23 cellular contexts compared by ENCODE assay signal in genomic region chr12:1809606-1810140, GRCh38. TPM values are rescaled to one million over a fixed set of nuclear protein-coding genes. Genes with fewer than 3 reads are reported as not detected.
DNase-seq lines count a peak whose midpoint lies in the region; ATAC-seq and TF ChIP-seq lines count a peak whose summit lies in the region.
"Had no signal": no experiment of that assay in that cellular context is flagged by ENCODE, and none has a peak within 500 bp of the region (broad histone marks: within the 10 kb centered on the region; RNA-seq: fewer than 3 reads in every experiment).

No MANE protein-coding gene starts in this region.

- peaks cover 9% of the 10 kb centered on the region for H3K4me1 Mint-ChIP-seq in activated T-cell treated with anti-CD3 and anti-CD28 coated beads, Interleukin-2, amount 50 U/mL, for 72 hours (ENCODE audit: low read depth)
- peaks cover 2% of the 10 kb centered on the region for H3K4me1 Mint-ChIP-seq in glutamatergic neuron (ENCODE audit: low read depth, unreplicated experiment)

- WGBS in smooth muscle cell (ENCODE audit: low lambda C conversion rate): 87% methylated on average over 11 of the region's 11 CpGs

- H3K4me2 ChIP-seq in smooth muscle cell: no peak overlapping the region

- H3K9me3 ChIP-seq in RWPE2 (ENCODE audit: severe bottlenecking): no peaks in the 10 kb centered on the region
- H3K9me3 ChIP-seq in smooth muscle cell (replicated peaks; ENCODE audit: low read depth): no peaks in the 10 kb centered on the region
- H3K9me3 ChIP-seq in ascending aorta: no peaks in the 10 kb centered on the region
- H3K9me3 ChIP-seq: body of pancreas, gastroesophageal sphincter, sigmoid colon had no signal

- H3K27me3 ChIP-seq in RWPE2 (ENCODE audit: insufficient read depth, poor library complexity, severe bottlenecking) (peaks cover 5% of the 10 kb centered on the region), smooth muscle cell (ENCODE audit: low read depth) (no peaks in the 10 kb centered on the region), ascending aorta (no peaks in the 10 kb centered on the region)
- H3K27me3 ChIP-seq: body of pancreas, gastroesophageal sphincter, sigmoid colon had no signal

- TF ChIP-seq CTCF in RWPE2 (IDR thresholded peaks at IDR 0.05; ENCODE audit: poor library complexity, severe bottlenecking) (no peak), glutamatergic neuron (IDR thresholded peaks at IDR 0.05; ENCODE audit: partially characterized antibody, unreplicated experiment) (no peak), smooth muscle cell (IDR thresholded peaks at IDR 0.05; ENCODE audit: borderline replicate concordance, insufficient read depth, poor library complexity, severe bottlenecking) (no peak), ascending aorta (IDR thresholded peaks at IDR 0.05) (no peak)

- H3K4me3 Mint-ChIP-seq in activated T-cell treated with anti-CD3 and anti-CD28 coated beads, Interleukin-2, amount 50 U/mL, for 72 hours: no peak overlapping the region
- H3K4me3 Mint-ChIP-seq in glutamatergic neuron (ENCODE audit: unreplicated experiment): no peak overlapping the region
- H3K4me3 Mint-ChIP-seq: activated naive CD8-positive, alpha-beta T cell; HFFc6; naive B cell had no signal

- H3K27me3 Mint-ChIP-seq in activated T-cell treated with anti-CD3 and anti-CD28 coated beads, Interleukin-2, amount 50 U/mL, for 72 hours (ENCODE audit: low read depth): no peaks in the 10 kb centered on the region
- peaks cover 6% of the 10 kb centered on the region for H3K27me3 Mint-ChIP-seq in glutamatergic neuron (ENCODE audit: unreplicated experiment)
- H3K27me3 Mint-ChIP-seq: activated naive CD8-positive, alpha-beta T cell had no signal

- no peak overlapping the region for H3K9ac ChIP-seq in smooth muscle cell (ENCODE audit: low read depth)
- H3K9ac ChIP-seq: GM23248 had no signal

- no peaks in the 10 kb centered on the region for H3K36me3 Mint-ChIP-seq in activated T-cell treated with anti-CD3 and anti-CD28 coated beads, Interleukin-2, amount 50 U/mL, for 72 hours (ENCODE audit: insufficient read depth in 2 of 2)
- H3K36me3 Mint-ChIP-seq in glutamatergic neuron (ENCODE audit: unreplicated experiment): no peaks in the 10 kb centered on the region
- H3K36me3 Mint-ChIP-seq: activated naive CD8-positive, alpha-beta T cell; naive B cell had no signal

- no peak for DNase-seq in activated T-cell treated with anti-CD3 and anti-CD28 coated beads, Interleukin-2, amount 50 U/mL, for 72 hours
- DNase-seq in activated T-cell treated with anti-CD3 and anti-CD28 coated beads for 4 hours (no peak), RWPE2 (ENCODE audit: low spot score) (peak; percentile 71), glutamatergic neuron (peak; percentile 4), smooth muscle cell (lab: John Stamatoyannopoulos, UW; ENCODE audit: unreplicated experiment) (no peak), LoVo (ENCODE audit: low spot score) (no peak), ascending aorta (ENCODE audit: low spot score in 2 of 2) (no peak)
- DNase-seq: ACHN; activated CD4-positive, CD25-positive, alpha-beta regulatory T cell treated with anti-CD3 and anti-CD28 coated beads, Interleukin-2, amount 50 U/mL, for 72 hours; body of pancreas; GM23248; HFFc6; Kasumi-1; naive B cell; NCI-H1105 treated with DMSO at 0.1 percent for 48 hours; NCI-H524; sigmoid colon had no signal

- no peaks in the 10 kb centered on the region for H3K36me3 ChIP-seq in RWPE2 (ENCODE audit: low read depth)
- H3K36me3 ChIP-seq in smooth muscle cell (ENCODE audit: low read depth): no peaks in the 10 kb centered on the region
- no peaks in the 10 kb centered on the region for H3K36me3 ChIP-seq in ascending aorta
- H3K36me3 ChIP-seq: gastroesophageal sphincter, sigmoid colon had no signal

- intact Hi-C loops in ascending aorta (cut with DNase I): no loop called here

- no peak overlapping the region for H2AFZ ChIP-seq in smooth muscle cell (ENCODE audit: low read depth)
- H2AFZ ChIP-seq: GM23248 had no signal

- no peaks in the 10 kb centered on the region for H4K20me1 ChIP-seq in smooth muscle cell (ENCODE audit: low read depth)

- H3K79me2 ChIP-seq in smooth muscle cell (ENCODE audit: low read depth): no peaks in the 10 kb centered on the region

- H3K27ac ChIP-seq in RWPE2 (ENCODE audit: poor library complexity, severe bottlenecking) (no peak overlapping the region), smooth muscle cell (ENCODE audit: low read depth) (peak overlapping the region; percentile 14), ascending aorta (no peak overlapping the region)
- H3K27ac ChIP-seq: body of pancreas, C4-2B, gastroesophageal sphincter, GM23248 had no signal

- H3K9me3 Mint-ChIP-seq in activated T-cell treated with anti-CD3 and anti-CD28 coated beads, Interleukin-2, amount 50 U/mL, for 72 hours: no peaks in the 10 kb centered on the region
- peaks cover 4% of the 10 kb centered on the region for H3K9me3 Mint-ChIP-seq in glutamatergic neuron (ENCODE audit: unreplicated experiment)
- H3K9me3 Mint-ChIP-seq: HFFc6 had no signal

- H3F3A ChIP-seq in smooth muscle cell (ENCODE audit: low read depth): no peaks in the 10 kb centered on the region

- H3K4me3 ChIP-seq in RWPE2 (ENCODE audit: severe bottlenecking) (no peak overlapping the region), smooth muscle cell (no peak overlapping the region), ascending aorta (no peak overlapping the region)
- H3K4me3 ChIP-seq: body of pancreas, gastroesophageal sphincter, GM23248, sigmoid colon had no signal

- H3K27ac Mint-ChIP-seq in activated T-cell treated with anti-CD3 and anti-CD28 coated beads, Interleukin-2, amount 50 U/mL, for 72 hours: peak overlapping the region; percentile 55
- H3K27ac Mint-ChIP-seq in glutamatergic neuron (ENCODE audit: unreplicated experiment): no peak overlapping the region
- H3K27ac Mint-ChIP-seq: HFFc6 had no signal

- H3K4me1 ChIP-seq in RWPE2 (ENCODE audit: insufficient read depth, poor library complexity, severe bottlenecking): no peaks in the 10 kb centered on the region
- H3K4me1 ChIP-seq in smooth muscle cell (ENCODE audit: low read depth): peaks cover 3% of the 10 kb centered on the region
- peaks cover 0 to 6% of the 10 kb centered on the region in 2 donors for H3K4me1 ChIP-seq in ascending aorta
- H3K4me1 ChIP-seq: body of pancreas, gastroesophageal sphincter had no signal

- ATAC-seq in activated T-cell treated with anti-CD3 and anti-CD28 coated beads, Interleukin-2, amount 50 U/mL, for 72 hours (replicated peaks in 1 of 2): no peak
- ATAC-seq in RWPE2 (ENCODE audit: low read depth) (no peak), GM21390 (IDR thresholded peaks at IDR 0.05; ENCODE audit: unreplicated experiment) (no peak)
- ATAC-seq: body of pancreas, gastroesophageal sphincter had no signal

RNA-seq across cellular contexts. Expression of gene LRTM2, which starts 10.7 kb away (rescaled TPM):
- under 1 TPM in 1 of 2 donors, not detected in 1; 0.14 TPM for total RNA-seq in activated T-cell treated with anti-CD3 and anti-CD28 coated beads, Interleukin-2, amount 50 U/mL, for 72 hours
- total RNA-seq in glutamatergic neuron (ENCODE audit: unreplicated experiment) (14.6 TPM), smooth muscle cell (not detected in 2 replicates), ascending aorta (not detected)
- not detected in 2 replicates for polyA plus RNA-seq in smooth muscle cell
- total RNA-seq: body of pancreas, gastroesophageal sphincter, GM23248, HFFc6, mesenteric fat pad, posterior vena cava had no signal
- polyA plus RNA-seq: GM23248 had no signal

Comparison
In these comparisons a context has a peak if more than half of its experiments do, and no peak if none do; other contexts are left out.
1. DNase-seq: peak in RWPE2 (single experiment) and glutamatergic neuron (single experiment); none in activated T-cell treated with anti-CD3 and anti-CD28 coated beads, Interleukin-2, amount 50 U/mL, for 72 hours (0 of 2), activated T-cell treated with anti-CD3 and anti-CD28 coated beads for 4 hours (single experiment), smooth muscle cell (single experiment), LoVo (single experiment) and ascending aorta (0 of 2).
2. RNA of gene LRTM2, which starts 10.7 kb away (total RNA-seq): 14.6 TPM in glutamatergic neuron (single experiment); 0.14 TPM in activated T-cell treated with anti-CD3 and anti-CD28 coated beads, Interleukin-2, amount 50 U/mL, for 72 hours, not detected in smooth muscle cell and not detected in ascending aorta (single experiment); every median in the first group is over 10 times any median in the second.